ENCODE assay signal across 15 cellular contexts in the genomic region with DNA sequence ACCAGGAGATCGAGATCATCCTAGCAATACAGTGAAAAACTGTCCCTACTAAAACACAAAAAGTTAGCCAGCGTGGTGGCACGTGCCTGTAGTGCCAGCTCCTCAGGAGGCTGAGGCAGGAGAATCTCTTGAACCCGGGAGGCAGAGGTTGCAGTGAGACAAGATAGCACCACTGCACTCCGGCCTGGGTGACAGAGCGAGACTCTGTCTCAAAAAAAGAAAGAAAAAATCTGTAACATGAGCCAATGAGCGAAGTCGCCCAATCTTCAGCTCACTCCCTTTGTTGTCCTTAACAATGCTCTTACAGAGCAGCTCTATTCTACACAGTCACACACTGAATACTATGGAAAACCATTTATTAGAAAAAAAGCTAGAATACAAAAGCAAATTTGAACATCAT.
"Had no signal": no experiment of that assay in that cellular context is flagged by ENCODE, and none has a peak within 500 bp of the region (broad histone marks: within the 10 kb centered on the region; RNA-seq: fewer than 3 reads in every experiment).

No MANE protein-coding gene starts in this region.

- ATAC-seq: activated T-cell treated with anti-CD3 and anti-CD28 coated beads, Interleukin-2, amount 50 U/mL, for 4 hours; effector memory CD8-positive, alpha-beta T cell; lower lobe of right lung; pancreas had no signal

- H3K27ac Mint-ChIP-seq: activated naive CD8-positive, alpha-beta T cell treated with anti-CD3 and anti-CD28 coated beads for 36 hours; nephron had no signal

- H3K27ac ChIP-seq: cardiac muscle cell, colonic mucosa, hepatocyte, lower lobe of right lung, pancreas, transverse colon had no signal

- H3K9me3 Mint-ChIP-seq: activated naive CD8-positive, alpha-beta T cell treated with anti-CD3 and anti-CD28 coated beads for 36 hours; activated T-cell treated with anti-CD3 and anti-CD28 coated beads, Interleukin-2, amount 50 U/mL, for 4 hours; effector memory CD8-positive, alpha-beta T cell; nephron had no signal

- DNase-seq: activated gamma-delta T cell; activated naive CD8-positive, alpha-beta T cell treated with anti-CD3 and anti-CD28 coated beads for 36 hours; activated T-cell treated with anti-CD3 and anti-CD28 coated beads, Interleukin-2, amount 50 U/mL, for 4 hours; aorta; colonic mucosa; effector memory CD8-positive, alpha-beta T cell; kidney glomerular epithelial cell; lower lobe of right lung; pancreas; right cardiac atrium; T-helper 2 cell; transverse colon had no signal

- H3K4me3 Mint-ChIP-seq: activated naive CD8-positive, alpha-beta T cell treated with anti-CD3 and anti-CD28 coated beads for 36 hours; activated T-cell treated with anti-CD3 and anti-CD28 coated beads, Interleukin-2, amount 50 U/mL, for 4 hours; effector memory CD8-positive, alpha-beta T cell; nephron had no signal

- H3K27me3 Mint-ChIP-seq: activated naive CD8-positive, alpha-beta T cell treated with anti-CD3 and anti-CD28 coated beads for 36 hours; effector memory CD8-positive, alpha-beta T cell had no signal
